ENCODE assay signal across 8 cellular contexts in genomic region chr5:139765409-139766217, GRCh38. TPM values are rescaled to one million over a fixed set of nuclear protein-coding genes. Genes with fewer than 3 reads are reported as not detected.
DNase-seq lines count a peak whose midpoint lies in the region; ATAC-seq and TF ChIP-seq lines count a peak whose summit lies in the region.

No MANE protein-coding gene starts in this region.

- H3K9me3 Mint-ChIP-seq in H9: no peaks in the 10 kb centered on the region; a peak in 2 of 5 replicates
- H3K9me3 Mint-ChIP-seq in T-helper 2 cell treated with Interferon-gamma antibody and Interleukin-4, amounts not matched to agents 5 μg/mL and 100 μg/mL, for 36 hours: no peaks in the 10 kb centered on the region

- intact Hi-C loops in sciatic nerve (cut with DNase I): loop anchor here (2.0 to 5.0 kb wide), 2 partner anchors 63 to 133 kb away; no protein-coding TSS in a partner anchor

- H3K36me3 Mint-ChIP-seq in H9 (ENCODE audit: insufficient read depth in 1 of 3, low read depth in 3 of 3): no peaks in the 10 kb centered on the region
- no peaks in the 10 kb centered on the region for H3K36me3 Mint-ChIP-seq in T-helper 2 cell treated with Interferon-gamma antibody and Interleukin-4, amounts not matched to agents 5 μg/mL and 100 μg/mL, for 36 hours (ENCODE audit: low read depth)

- peak overlapping the region; percentile 1 for H3K4me2 ChIP-seq in H9 (ENCODE audit: insufficient read depth, insufficient read length, low read length)
- peak overlapping the region; percentile 66; the same call in 1 of the 2 replicates for H3K4me2 ChIP-seq in MM.1S (ENCODE audit: low read depth, low read length)

- WGBS in H9 (ENCODE audit: extremely low coverage, insufficient read length, low lambda C conversion rate): no CpG with 5 or more reads among the region's 46 CpGs

- H4K5ac ChIP-seq in H9 (ENCODE audit: insufficient read length, low read depth, low read length): no peak overlapping the region

- H3K79me1 ChIP-seq in H9 (ENCODE audit: insufficient read depth, low read depth, low read length, poor library complexity, severe bottlenecking): no peaks in the 10 kb centered on the region

- H3K9me2 ChIP-seq in MM.1S (replicated peaks; ENCODE audit: insufficient read depth, low read length): no peaks in the 10 kb centered on the region

- H3K27ac Mint-ChIP-seq in H9: 0 out of 7 replicates have a peak overlapping the region, but pooled peaks of 1 of the 3 experiments have one; percentile 70
- H3K27ac Mint-ChIP-seq in T-helper 2 cell treated with Interferon-gamma antibody and Interleukin-4, amounts not matched to agents 5 μg/mL and 100 μg/mL, for 36 hours: no peak overlapping the region

- H2AFZ ChIP-seq in H9 (ENCODE audit: low read length): no peak overlapping the region
- H2AFZ ChIP-seq in MM.1S (ENCODE audit: low read length): peak overlapping the region; percentile 75

- no peak overlapping the region for H4K91ac ChIP-seq in H9 (ENCODE audit: insufficient read length, low read depth, low read length)

- peaks cover 69% of the 10 kb centered on the region for H3K27me3 Mint-ChIP-seq in H9 (ENCODE audit: low read depth)
- peaks cover 38% of the 10 kb centered on the region for H3K27me3 Mint-ChIP-seq in T-helper 2 cell treated with Interferon-gamma antibody and Interleukin-4, amounts not matched to agents 5 μg/mL and 100 μg/mL, for 36 hours (ENCODE audit: low read depth)

- no peaks in the 10 kb centered on the region for H3K36me3 ChIP-seq in GM06990 (ENCODE audit: control insufficient read depth, insufficient read depth, low read length)
- H3K36me3 ChIP-seq in MM.1S (replicated peaks; ENCODE audit: insufficient read depth, low read length): no peaks in the 10 kb centered on the region

- TF ChIP-seq CTCF in GM06990 (IDR thresholded peaks at IDR 0.05; ENCODE audit: insufficient read depth, low read length, poor library complexity, severe bottlenecking) (peak; percentile 97), H9 (conservative IDR thresholded peaks at IDR 0.05) (peak; percentile 100), MM.1S (IDR thresholded peaks at IDR 0.05; ENCODE audit: low read length) (peak; percentile 80)

- H3F3A ChIP-seq in MM.1S (ENCODE audit: insufficient read depth, low read length): no peaks in the 10 kb centered on the region

- H2BK20ac ChIP-seq in H9 (ENCODE audit: low read depth, low read length, poor library complexity, severe bottlenecking): no peak overlapping the region

- H3K27ac ChIP-seq in H9 (ENCODE audit: insufficient read length, low read depth, low read length): no peak overlapping the region
- H3K27ac ChIP-seq in MM.1S (ENCODE audit: low read length): no peak overlapping the region

- no peak overlapping the region for H4K8ac ChIP-seq in H9 (replicated peaks; ENCODE audit: insufficient read length, low read depth, low read length)

- H3K4ac ChIP-seq in H9 (ENCODE audit: low read depth, low read length): no peak overlapping the region

- H3K79me2 ChIP-seq in H9 (ENCODE audit: insufficient read depth, low read length): no peaks in the 10 kb centered on the region
- no peaks in the 10 kb centered on the region for H3K79me2 ChIP-seq in MM.1S (ENCODE audit: low read length)

- H3K18ac ChIP-seq in H9 (ENCODE audit: insufficient read length, low read depth, low read length): no peak overlapping the region

- H2BK120ac ChIP-seq in H9 (ENCODE audit: low read depth, low read length, poor library complexity, severe bottlenecking): no peak overlapping the region

- H2BK5ac ChIP-seq in H9 (ENCODE audit: insufficient read length, low read length): no peak overlapping the region

- ATAC-seq in sciatic nerve: peak; percentile 91

- H3K27me3 ChIP-seq in GM06990 (replicated peaks; ENCODE audit: control insufficient read depth, insufficient read depth, low read length) (peaks cover 5% of the 10 kb centered on the region), H9 (ENCODE audit: insufficient read depth, low read length) (no peaks in the 10 kb centered on the region; the same call in 1 of the 2 replicates), MM.1S (replicated peaks; ENCODE audit: insufficient read depth, low read length) (peaks cover 25% of the 10 kb centered on the region)

- no peak overlapping the region for H3T11ph ChIP-seq in H9 (ENCODE audit: low read length)

- H3K4me3 ChIP-seq in GM06990 (replicated peaks; ENCODE audit: low read depth, low read length): peak overlapping the region; percentile 65
- peak overlapping the region; percentile 76 for H3K4me3 ChIP-seq in MM.1S (ENCODE audit: low read length)

- H4K20me1 ChIP-seq in H9 (ENCODE audit: control insufficient read depth, insufficient read depth, insufficient read length) (no peaks in the 10 kb centered on the region), MM.1S (ENCODE audit: insufficient read depth, low read length) (no peaks in the 10 kb centered on the region)

- no peak overlapping the region for H2BK12ac ChIP-seq in H9 (ENCODE audit: insufficient read length, low read depth, low read length)

- H3K23ac ChIP-seq in H9 (ENCODE audit: insufficient read length, low read depth, low read length): no peak overlapping the region

- peak overlapping the region; percentile 56 to 73 for H3K4me3 Mint-ChIP-seq in H9
- peak overlapping the region; percentile 69 for H3K4me3 Mint-ChIP-seq in T-helper 2 cell treated with Interferon-gamma antibody and Interleukin-4, amounts not matched to agents 5 μg/mL and 100 μg/mL, for 36 hours

- H3K14ac ChIP-seq in H9 (ENCODE audit: insufficient read depth, low read length): 0 out of 2 replicates have a peak overlapping the region, but pooled peaks have one; percentile 38

- H2BK15ac ChIP-seq in H9 (ENCODE audit: low read depth, low read length): no peak overlapping the region

- DNase-seq in GM06990 (ENCODE audit: extremely low read depth, insufficient read length) (peak; percentile 85), H9 (peak; percentile 85), MM.1S (peak; percentile 67), astrocyte of the hippocampus (ENCODE audit: low read depth, low spot score) (peak; percentile 91), hypothalamus (lab: John Stamatoyannopoulos, UW) (peak in 50 of 51 donors; percentile 36 to 97 (median 84)), sciatic nerve (ENCODE audit: low spot score) (peak; percentile 91), DMS153 (lab: John Stamatoyannopoulos, UW) (no peak)
- peak; percentile 67 for DNase-seq in T-helper 2 cell treated with Interferon-gamma antibody and Interleukin-4, amounts not matched to agents 5 μg/mL and 100 μg/mL, for 36 hours (ENCODE audit: low spot score)

- no peak overlapping the region for H3K56ac ChIP-seq in H9 (ENCODE audit: insufficient read length, low read depth, low read length)

- H3K4me1 ChIP-seq in H9 (ENCODE audit: insufficient read depth, low read length): peaks cover 3% of the 10 kb centered on the region; the same call in 1 of the 2 replicates
- no peaks in the 10 kb centered on the region for H3K4me1 ChIP-seq in MM.1S (ENCODE audit: low read length)

- H3K4me1 Mint-ChIP-seq in H9: peaks cover 34 to 39% of the 10 kb centered on the region in 2 experiments
- H3K4me1 Mint-ChIP-seq in T-helper 2 cell treated with Interferon-gamma antibody and Interleukin-4, amounts not matched to agents 5 μg/mL and 100 μg/mL, for 36 hours (ENCODE audit: low read depth): peaks cover 2% of the 10 kb centered on the region

- H2AK5ac ChIP-seq in H9 (ENCODE audit: insufficient read length, low read length): no peak overlapping the region

- H3K9me3 ChIP-seq in H9 (ENCODE audit: control insufficient read depth, low read depth, low read length) (no peaks in the 10 kb centered on the region), MM.1S (replicated peaks; ENCODE audit: insufficient read depth, low read length) (no peaks in the 10 kb centered on the region)

- no peak overlapping the region for H3K9ac ChIP-seq in H9 (ENCODE audit: extremely low read depth, insufficient read length, low read length)
- peak overlapping the region; percentile 47; the same call in 1 of the 2 replicates for H3K9ac ChIP-seq in MM.1S (ENCODE audit: low read length)

- H3K23me2 ChIP-seq in H9 (ENCODE audit: insufficient read length, low read depth, low read length, poor library complexity, severe bottlenecking): no peaks in the 10 kb centered on the region

RNA-seq across cellular contexts. Expression of gene PSD2, which starts 30.0 kb away (rescaled TPM):
- total RNA-seq in H9 (2021) (0.09 and 0.22 TPM in 2 replicates), sciatic nerve (0.53 TPM)
